Comparison of ENCODE assay signal across 19 cellular contexts in the genomic region with DNA sequence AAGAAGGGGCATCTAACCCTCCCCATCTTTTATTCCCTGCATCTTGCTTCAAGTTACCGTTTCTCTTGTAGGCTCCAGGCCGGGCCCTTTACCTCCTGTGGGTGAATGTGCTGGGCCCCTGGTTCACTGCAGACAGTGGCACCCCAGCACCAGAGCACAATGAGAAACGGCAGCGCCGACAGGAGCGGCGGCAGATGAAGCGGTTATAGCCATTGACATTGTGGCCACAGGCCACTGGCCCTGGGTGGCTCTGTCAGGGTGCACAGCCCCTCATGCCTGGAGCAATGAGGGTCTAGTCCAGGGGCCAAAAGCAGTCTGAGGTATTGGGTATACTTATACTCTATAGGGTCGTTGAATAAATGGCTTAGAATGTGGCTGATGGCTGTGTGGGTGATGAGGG. TPM values are rescaled to one million over a fixed set of nuclear protein-coding genes. Genes with fewer than 3 reads are reported as not detected.
DNase-seq lines count a peak whose midpoint lies in the region; ATAC-seq and TF ChIP-seq lines count a peak whose summit lies in the region.
"Had no signal": no experiment of that assay in that cellular context is flagged by ENCODE, and none has a peak within 500 bp of the region (broad histone marks: within the 10 kb centered on the region; RNA-seq: fewer than 3 reads in every experiment).

No MANE protein-coding gene starts in this region.

- no peak overlapping the region for H3K4me3 ChIP-seq in CD4-positive, CD25-positive, alpha-beta regulatory T cell (ENCODE audit: low read depth, low read length)
- H3K4me3 ChIP-seq in CD8-positive, alpha-beta memory T cell (ENCODE audit: low read length): no peak overlapping the region
- H3K4me3 ChIP-seq in mucosa of descending colon: no peak overlapping the region
- H3K4me3 ChIP-seq: cardiac muscle cell, pancreas, SJSA1, tibial artery had no signal

- POLR2A ChIA-PET in CD8-positive, alpha-beta memory T cell (lab: Charles Lee): no interaction called here

- no peak overlapping the region for H3K27ac ChIP-seq in CD4-positive, CD25-positive, alpha-beta regulatory T cell (ENCODE audit: insufficient read depth, low read length, poor library complexity, severe bottlenecking)
- no peak overlapping the region for H3K27ac ChIP-seq in CD8-positive, alpha-beta memory T cell (ENCODE audit: low read depth, low read length)
- H3K27ac ChIP-seq: cardiac muscle cell, heart right ventricle, pancreas, SJSA1, tibial artery had no signal

- H3K36me3 Mint-ChIP-seq in CD4-positive, CD25-positive, alpha-beta regulatory T cell: peaks cover 14% of the 10 kb centered on the region
- peaks cover 0 to 57% (median 4%) of the 10 kb centered on the region in 3 donors for H3K36me3 Mint-ChIP-seq in CD8-positive, alpha-beta memory T cell
- peaks cover 58% of the 10 kb centered on the region for H3K36me3 Mint-ChIP-seq in activated T-helper 2 cell treated with anti-CD3 and anti-CD28 coated beads, Interferon-gamma antibody, Interleukin-2, Interleukin-4, amounts not matched to agents 10 μg/mL and 5 μg/mL and 100 μg/mL, durations not matched to agents 14 hours and 24 hours and 36 hours (ENCODE audit: low read depth)

- intact Hi-C loops in activated T-helper 2 cell treated with anti-CD3 and anti-CD28 coated beads, Interferon-gamma antibody, Interleukin-2, Interleukin-4, amounts not matched to agents 10 μg/mL and 5 μg/mL and 100 μg/mL, durations not matched to agents 14 hours and 24 hours and 36 hours (cut with micrococcal nuclease): loop anchor here (5.0 kb wide), 1 partner anchor 47 kb away; the partner anchor contains the start of gene MATCAP1
- intact Hi-C loops in mucosa of descending colon (cut with DNase I, micrococcal nuclease): no loop called here

- CTCF ChIA-PET in CD8-positive, alpha-beta memory T cell (lab: Charles Lee): interaction anchor here (1.9 kb wide), 1 partner anchor 17 kb away, joined by 5 read pairs; no protein-coding TSS in a partner anchor

- no peak overlapping the region for H3K27ac Mint-ChIP-seq in CD4-positive, CD25-positive, alpha-beta regulatory T cell
- peak overlapping the region in 3 of 8 donors; percentile 27 to 69 (median 66) for H3K27ac Mint-ChIP-seq in CD8-positive, alpha-beta memory T cell
- no peak overlapping the region for H3K27ac Mint-ChIP-seq in activated T-helper 2 cell treated with anti-CD3 and anti-CD28 coated beads, Interferon-gamma antibody, Interleukin-2, Interleukin-4, amounts not matched to agents 10 μg/mL and 5 μg/mL and 100 μg/mL, durations not matched to agents 14 hours and 24 hours and 36 hours

- peaks cover 38% of the 10 kb centered on the region for H3K36me3 ChIP-seq in CD4-positive, CD25-positive, alpha-beta regulatory T cell (ENCODE audit: control insufficient read depth, insufficient read depth, low read length)
- peaks cover 29% of the 10 kb centered on the region for H3K36me3 ChIP-seq in CD8-positive, alpha-beta memory T cell (ENCODE audit: insufficient read depth, low read length)
- H3K36me3 ChIP-seq in mucosa of descending colon (ENCODE audit: low read depth): peaks cover 4% of the 10 kb centered on the region

- no peaks in the 10 kb centered on the region for H3K27me3 ChIP-seq in CD4-positive, CD25-positive, alpha-beta regulatory T cell (ENCODE audit: control insufficient read depth, insufficient read depth, low read length)
- H3K27me3 ChIP-seq in CD8-positive, alpha-beta memory T cell (ENCODE audit: insufficient read depth, low read length, poor library complexity, severe bottlenecking): no peaks in the 10 kb centered on the region
- H3K27me3 ChIP-seq: cardiac muscle cell, heart right ventricle, pancreas, SJSA1, tibial artery had no signal

- no peak for ATAC-seq in CD4-positive, CD25-positive, alpha-beta regulatory T cell (ENCODE audit: low read depth in 2 of 2)
- no peak for ATAC-seq in mucosa of descending colon
- ATAC-seq: HCT116, heart right ventricle, pancreas had no signal

- TF ChIP-seq CTCF in mucosa of descending colon (IDR thresholded peaks at IDR 0.05): no peak

- H3K9me3 Mint-ChIP-seq in CD4-positive, CD25-positive, alpha-beta regulatory T cell: no peaks in the 10 kb centered on the region
- H3K9me3 Mint-ChIP-seq in CD8-positive, alpha-beta memory T cell: no peaks in the 10 kb centered on the region
- no peaks in the 10 kb centered on the region for H3K9me3 Mint-ChIP-seq in activated T-helper 2 cell treated with anti-CD3 and anti-CD28 coated beads, Interferon-gamma antibody, Interleukin-2, Interleukin-4, amounts not matched to agents 10 μg/mL and 5 μg/mL and 100 μg/mL, durations not matched to agents 14 hours and 24 hours and 36 hours

- no peaks in the 10 kb centered on the region for H3K9me3 ChIP-seq in CD4-positive, CD25-positive, alpha-beta regulatory T cell (ENCODE audit: control insufficient read depth in 2 of 2, low read length in 2 of 2)
- H3K9me3 ChIP-seq in CD8-positive, alpha-beta memory T cell (ENCODE audit: low read length): no peaks in the 10 kb centered on the region
- H3K9me3 ChIP-seq in mucosa of descending colon: no peaks in the 10 kb centered on the region
- H3K9me3 ChIP-seq: heart right ventricle, pancreas, SJSA1, tibial artery had no signal

- peaks cover 19% of the 10 kb centered on the region for H3K4me1 ChIP-seq in CD4-positive, CD25-positive, alpha-beta regulatory T cell (ENCODE audit: control insufficient read depth, insufficient read depth, low read length, poor library complexity, severe bottlenecking)
- H3K4me1 ChIP-seq in CD8-positive, alpha-beta memory T cell (ENCODE audit: insufficient read depth, low read length): peaks cover 36% of the 10 kb centered on the region
- H3K4me1 ChIP-seq in mucosa of descending colon (ENCODE audit: low read depth): peaks cover 8% of the 10 kb centered on the region

- peaks cover 8 to 46% (median 19%) of the 10 kb centered on the region in 4 donors for H3K4me1 Mint-ChIP-seq in CD4-positive, CD25-positive, alpha-beta regulatory T cell
- H3K4me1 Mint-ChIP-seq in CD8-positive, alpha-beta memory T cell: peaks cover 37 to 52% (median 44%) of the 10 kb centered on the region in 3 donors
- H3K4me1 Mint-ChIP-seq in activated T-helper 2 cell treated with anti-CD3 and anti-CD28 coated beads, Interferon-gamma antibody, Interleukin-2, Interleukin-4, amounts not matched to agents 10 μg/mL and 5 μg/mL and 100 μg/mL, durations not matched to agents 14 hours and 24 hours and 36 hours (ENCODE audit: low read depth): peaks cover 36% of the 10 kb centered on the region

- DNase-seq in CD4-positive, CD25-positive, alpha-beta regulatory T cell: no peak
- no peak for DNase-seq in CD8-positive, alpha-beta memory T cell
- no peak for DNase-seq in activated T-helper 2 cell treated with anti-CD3 and anti-CD28 coated beads, Interferon-gamma antibody, Interleukin-2, Interleukin-4, amounts not matched to agents 10 μg/mL and 5 μg/mL and 100 μg/mL, durations not matched to agents 14 hours and 24 hours and 36 hours (ENCODE audit: low spot score)
- DNase-seq in mucosa of descending colon (peak in 2 of 3 donors; percentile 20 to 38), mucosa of gallbladder (ENCODE audit: low spot score) (no peak), NCI-H187 (lab: John Stamatoyannopoulos, UW) (no peak), C1 segment of cervical spinal cord (lab: John Stamatoyannopoulos, UW) (no peak)
- DNase-seq: DMS79; effector CD4-positive, alpha-beta T cell; heart right ventricle; Kasumi-1; kidney glomerular epithelial cell; NCI-H1436; stimulated activated CD4-positive, alpha-beta T cell treated with anti-CD3 and anti-CD28 coated beads, Interleukin-4, amount 100 ng/mL, for 4 hours; tibial artery had no signal

- H3K4me3 Mint-ChIP-seq in CD4-positive, CD25-positive, alpha-beta regulatory T cell: peak overlapping the region; percentile 59 to 99 (median 98)
- peak overlapping the region; percentile 11 to 100 (median 99) for H3K4me3 Mint-ChIP-seq in CD8-positive, alpha-beta memory T cell
- peak overlapping the region; percentile 98 for H3K4me3 Mint-ChIP-seq in activated T-helper 2 cell treated with anti-CD3 and anti-CD28 coated beads, Interferon-gamma antibody, Interleukin-2, Interleukin-4, amounts not matched to agents 10 μg/mL and 5 μg/mL and 100 μg/mL, durations not matched to agents 14 hours and 24 hours and 36 hours (ENCODE audit: low read depth)

- H3K27me3 Mint-ChIP-seq in CD4-positive, CD25-positive, alpha-beta regulatory T cell: no peaks in the 10 kb centered on the region
- peaks cover 0 to 2% of the 10 kb centered on the region in 2 donors for H3K27me3 Mint-ChIP-seq in CD8-positive, alpha-beta memory T cell
- no peaks in the 10 kb centered on the region for H3K27me3 Mint-ChIP-seq in activated T-helper 2 cell treated with anti-CD3 and anti-CD28 coated beads, Interferon-gamma antibody, Interleukin-2, Interleukin-4, amounts not matched to agents 10 μg/mL and 5 μg/mL and 100 μg/mL, durations not matched to agents 14 hours and 24 hours and 36 hours (ENCODE audit: low read depth)

RNA-seq across cellular contexts. Expression of gene TMEM208, which starts 2.0 kb away (rescaled TPM):
- total RNA-seq in CD4-positive, CD25-positive, alpha-beta regulatory T cell: 31.0 TPM
- polyA plus RNA-seq in CD4-positive, CD25-positive, alpha-beta regulatory T cell: 100 to 1,000 TPM in 2 of 4 donors, 10 to 100 TPM in 2; 91.8 to 141 (median 98.7) TPM
- 10 to 100 TPM; 58.4 to 69.5 TPM for total RNA-seq in CD8-positive, alpha-beta memory T cell
- 83.7 TPM for polyA plus RNA-seq in CD8-positive, alpha-beta memory T cell
- total RNA-seq in activated T-helper 2 cell treated with anti-CD3 and anti-CD28 coated beads, Interferon-gamma antibody, Interleukin-2, Interleukin-4, amounts not matched to agents 10 μg/mL and 5 μg/mL and 100 μg/mL, durations not matched to agents 14 hours and 24 hours and 36 hours: 53.8 and 55.4 TPM in 2 replicates
- total RNA-seq in mucosa of descending colon: 10 to 100 TPM; 30.8 to 39.6 (median 36.1) TPM
- 46.9 TPM for total RNA-seq in mucosa of gallbladder

RNA-seq across cellular contexts. Expression of gene FHOD1, which starts 18.4 kb away (rescaled TPM):
- total RNA-seq in CD4-positive, CD25-positive, alpha-beta regulatory T cell: 34.5 TPM
- 1 to 10 TPM; 1.9 to 4.5 (median 3.4) TPM for polyA plus RNA-seq in CD4-positive, CD25-positive, alpha-beta regulatory T cell
- total RNA-seq in CD8-positive, alpha-beta memory T cell: 100 to 1,000 TPM; 111 to 117 TPM
- polyA plus RNA-seq in CD8-positive, alpha-beta memory T cell: 5.5 TPM
- total RNA-seq in activated T-helper 2 cell treated with anti-CD3 and anti-CD28 coated beads, Interferon-gamma antibody, Interleukin-2, Interleukin-4, amounts not matched to agents 10 μg/mL and 5 μg/mL and 100 μg/mL, durations not matched to agents 14 hours and 24 hours and 36 hours: 134 and 141 TPM in 2 replicates
- total RNA-seq in mucosa of descending colon (10 to 100 TPM; 30.7 to 36.5 (median 34.1) TPM), mucosa of gallbladder (46.4 TPM)

RNA-seq across cellular contexts. Expression of gene SLC9A5, which starts 19.9 kb away (rescaled TPM):
- 1.3 TPM for total RNA-seq in CD4-positive, CD25-positive, alpha-beta regulatory T cell
- not detected for polyA plus RNA-seq in CD4-positive, CD25-positive, alpha-beta regulatory T cell
- total RNA-seq in CD8-positive, alpha-beta memory T cell: 1 to 10 TPM; 5.2 TPM
- polyA plus RNA-seq in CD8-positive, alpha-beta memory T cell: not detected
- 5.1 and 6.4 TPM in 2 replicates for total RNA-seq in activated T-helper 2 cell treated with anti-CD3 and anti-CD28 coated beads, Interferon-gamma antibody, Interleukin-2, Interleukin-4, amounts not matched to agents 10 μg/mL and 5 μg/mL and 100 μg/mL, durations not matched to agents 14 hours and 24 hours and 36 hours
- total RNA-seq in mucosa of descending colon: 1 to 10 TPM; 1.7 to 2.6 (median 1.9) TPM
- total RNA-seq in mucosa of gallbladder: 3.2 TPM

RNA-seq across cellular contexts. Expression of gene ELMO3, which starts 30.0 kb away (rescaled TPM):
- 2.2 TPM for total RNA-seq in CD4-positive, CD25-positive, alpha-beta regulatory T cell
- polyA plus RNA-seq in CD4-positive, CD25-positive, alpha-beta regulatory T cell: under 1 TPM in 1 of 4 donors, not detected in 3; 0.09 TPM
- total RNA-seq in CD8-positive, alpha-beta memory T cell: 1 to 10 TPM; 5.0 to 5.3 TPM
- not detected for polyA plus RNA-seq in CD8-positive, alpha-beta memory T cell
- 6.8 and 7.1 TPM in 2 replicates for total RNA-seq in activated T-helper 2 cell treated with anti-CD3 and anti-CD28 coated beads, Interferon-gamma antibody, Interleukin-2, Interleukin-4, amounts not matched to agents 10 μg/mL and 5 μg/mL and 100 μg/mL, durations not matched to agents 14 hours and 24 hours and 36 hours
- total RNA-seq in mucosa of descending colon: 10 to 100 TPM; 25.4 to 68.0 (median 42.1) TPM
- total RNA-seq in mucosa of gallbladder: 68.3 TPM

RNA-seq across cellular contexts. Expression of gene E2F4, which starts 37.0 kb away (rescaled TPM):
- total RNA-seq in CD4-positive, CD25-positive, alpha-beta regulatory T cell: 63.7 TPM
- polyA plus RNA-seq in CD4-positive, CD25-positive, alpha-beta regulatory T cell: 10 to 100 TPM; 46.8 to 54.9 (median 48.9) TPM
- total RNA-seq in CD8-positive, alpha-beta memory T cell: 100 to 1,000 TPM; 137 to 139 TPM
- polyA plus RNA-seq in CD8-positive, alpha-beta memory T cell: 86.0 TPM
- 132 and 139 TPM in 2 replicates for total RNA-seq in activated T-helper 2 cell treated with anti-CD3 and anti-CD28 coated beads, Interferon-gamma antibody, Interleukin-2, Interleukin-4, amounts not matched to agents 10 μg/mL and 5 μg/mL and 100 μg/mL, durations not matched to agents 14 hours and 24 hours and 36 hours
- total RNA-seq in mucosa of descending colon (10 to 100 TPM; 70.5 to 77.4 (median 72.9) TPM), mucosa of gallbladder (54.9 TPM)

Comparison
In these comparisons a context has a peak if more than half of its experiments do, and no peak if none do; other contexts are left out.
1. DNase-seq: peak in mucosa of descending colon (2 of 3); none in CD4-positive, CD25-positive, alpha-beta regulatory T cell (0 of 3), CD8-positive, alpha-beta memory T cell (0 of 5), activated T-helper 2 cell treated with anti-CD3 and anti-CD28 coated beads, Interferon-gamma antibody, Interleukin-2, Interleukin-4, amounts not matched to agents 10 μg/mL and 5 μg/mL and 100 μg/mL, durations not matched to agents 14 hours and 24 hours and 36 hours (single experiment), mucosa of gallbladder (single experiment), NCI-H187 (0 of 2) and C1 segment of cervical spinal cord (0 of 14).
2. Peak in every context shown above with its lines, with median percentiles within 50 percentile points of each other: H3K4me3 Mint-ChIP-seq.